In the genomic region with DNA sequence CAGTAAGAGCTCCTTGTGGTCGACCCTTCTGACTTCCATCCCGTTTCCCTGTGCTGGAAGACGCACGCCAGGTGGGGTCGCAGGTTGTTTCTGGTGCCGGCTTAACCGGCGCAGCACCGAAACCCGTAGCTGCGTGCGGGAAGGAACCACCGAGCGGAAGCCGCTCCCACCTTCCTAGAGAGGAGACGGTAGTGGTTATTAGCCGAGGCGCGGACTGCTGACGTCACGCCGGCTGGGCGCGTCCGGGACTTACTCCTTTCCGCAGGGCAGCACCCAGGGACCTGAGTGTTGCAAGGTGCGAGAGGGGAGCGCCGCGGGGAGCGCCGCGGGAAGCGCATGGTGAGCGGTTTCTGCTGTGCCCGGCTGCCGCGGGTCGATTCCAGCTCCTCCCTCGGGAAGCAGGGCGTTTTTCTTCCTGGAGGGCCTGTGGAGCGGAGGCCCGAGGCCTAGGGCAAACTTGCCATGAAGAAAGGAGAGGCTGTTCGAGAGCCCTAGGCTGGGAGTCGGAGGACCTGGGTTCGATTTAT, we compare ENCODE assay signal across 8 cellular contexts. TPM values are rescaled to one million over a fixed set of nuclear protein-coding genes. Genes with fewer than 3 reads are reported as not detected.
A peak's percentile ranks its signal among the peaks of the same experiment; 100 is the strongest.
DNase-seq lines count a peak whose midpoint lies in the region; ATAC-seq and TF ChIP-seq lines count a peak whose summit lies in the region.

A gene (plus strand): TSS at position 252 of the 527 bp plus-strand sequence. CDS start 4,787 bp downstream, outside the sequence.

- in situ Hi-C loops in ACHN (cut with HindIII; ENCODE audit: low pct_ligation_motif_present, low pct_unique_long_range_greater_than_20kb, low sequenced_read_pairs) (no loop called here), GM18951 (cut with MboI; ENCODE audit: low sequenced_read_pairs, unreplicated experiment) (no loop called here)

- peak; percentile 85 for ATAC-seq in HG03565 (IDR thresholded peaks at IDR 0.05; ENCODE audit: unreplicated experiment)
- ATAC-seq in stimulated activated naive B cell treated with anti-CD40 and anti-IgM and Interleukin-4, amounts not matched to agents 10 μg/mL and 1 μg/mL and 100 μg/mL, for 72 hours (replicated peaks), result peak; percentile 100

- TF ChIP-seq CTCF in fibroblast of villous mesenchyme (IDR thresholded peaks at IDR 0.05; ENCODE audit: insufficient read depth, low read depth, low read length), result no peak
- TF ChIP-seq CTCF in nephron (IDR thresholded peaks at IDR 0.05; ENCODE audit: unreplicated experiment in 3 of 3), result no peak

- peaks cover 78% of the 10 kb centered on the region for H3K9me3 Mint-ChIP-seq in nephron
- H3K9me3 Mint-ChIP-seq in stimulated activated naive B cell treated with anti-CD40 and anti-IgM and Interleukin-4, amounts not matched to agents 10 μg/mL and 1 μg/mL and 100 μg/mL, for 72 hours, result peaks cover 44 to 45% of the 10 kb centered on the region in 2 donors

- peak within 1 kb of the TSS; percentile 62 to 88 (median 66) for H3K27ac Mint-ChIP-seq in nephron
- peak within 1 kb of the TSS; percentile 99 for H3K27ac Mint-ChIP-seq in stimulated activated naive B cell treated with anti-CD40 and anti-IgM and Interleukin-4, amounts not matched to agents 10 μg/mL and 1 μg/mL and 100 μg/mL, for 72 hours

- H3K4me3 Mint-ChIP-seq in nephron, result peak within 1 kb of the TSS; percentile 90 to 94 (median 93)
- H3K4me3 Mint-ChIP-seq in stimulated activated naive B cell treated with anti-CD40 and anti-IgM and Interleukin-4, amounts not matched to agents 10 μg/mL and 1 μg/mL and 100 μg/mL, for 72 hours, result peak within 1 kb of the TSS; percentile 99 to 100

- TF ChIP-seq POLR2A in GM18951 (IDR thresholded peaks at IDR 0.05; ENCODE audit: extremely low read depth, insufficient read depth, insufficient read length), result peak; percentile 50

- peaks cover 7% of the 10 kb centered on the region for H3K27me3 Mint-ChIP-seq in nephron (ENCODE audit: low read depth)
- H3K27me3 Mint-ChIP-seq in stimulated activated naive B cell treated with anti-CD40 and anti-IgM and Interleukin-4, amounts not matched to agents 10 μg/mL and 1 μg/mL and 100 μg/mL, for 72 hours, result no peaks in the 10 kb centered on the region

- peaks cover 53% of the 10 kb centered on the region for H3K36me3 Mint-ChIP-seq in nephron (ENCODE audit: low read depth)
- peaks cover 51 to 66% of the 10 kb centered on the region in 2 donors for H3K36me3 Mint-ChIP-seq in stimulated activated naive B cell treated with anti-CD40 and anti-IgM and Interleukin-4, amounts not matched to agents 10 μg/mL and 1 μg/mL and 100 μg/mL, for 72 hours

- H3K4me3 ChIP-seq in fibroblast of villous mesenchyme (ENCODE audit: low read depth, low read length), result peak within 1 kb of the TSS; percentile 91

- H3K4me1 Mint-ChIP-seq in nephron, result peaks cover 5% of the 10 kb centered on the region
- H3K4me1 Mint-ChIP-seq in stimulated activated naive B cell treated with anti-CD40 and anti-IgM and Interleukin-4, amounts not matched to agents 10 μg/mL and 1 μg/mL and 100 μg/mL, for 72 hours, result peaks cover 7 to 15% of the 10 kb centered on the region in 2 donors

- DNase-seq in ACHN (peak; percentile 85), OCI-M1 (lab: John Stamatoyannopoulos, UW) (peak; percentile 95), fibroblast of villous mesenchyme (ENCODE audit: low read depth) (peak; percentile 96)
- peak; percentile 76 for DNase-seq in activated effector memory CD4-positive, alpha-beta T cell treated with Interleukin-2 at 50 U/mL for 16 hours
- DNase-seq in stimulated activated naive B cell treated with anti-CD40 and anti-IgM and Interleukin-4, amounts not matched to agents 10 μg/mL and 1 μg/mL and 100 μg/mL, for 72 hours, result peak; percentile 89

RNA-seq across cellular contexts. Expression of the gene that starts here (rescaled TPM):
- 4.3 and 5.2 TPM in 2 replicates for total RNA-seq in fibroblast of villous mesenchyme

Comparison
In these comparisons a context has a peak if more than half of its experiments do, and no peak if none do; other contexts are left out.
1. Peak in every context shown above with its lines: DNase-seq, ATAC-seq and H3K4me3 ChIP-seq.